8 cellular contexts compared by ENCODE assay signal in the genomic region with DNA sequence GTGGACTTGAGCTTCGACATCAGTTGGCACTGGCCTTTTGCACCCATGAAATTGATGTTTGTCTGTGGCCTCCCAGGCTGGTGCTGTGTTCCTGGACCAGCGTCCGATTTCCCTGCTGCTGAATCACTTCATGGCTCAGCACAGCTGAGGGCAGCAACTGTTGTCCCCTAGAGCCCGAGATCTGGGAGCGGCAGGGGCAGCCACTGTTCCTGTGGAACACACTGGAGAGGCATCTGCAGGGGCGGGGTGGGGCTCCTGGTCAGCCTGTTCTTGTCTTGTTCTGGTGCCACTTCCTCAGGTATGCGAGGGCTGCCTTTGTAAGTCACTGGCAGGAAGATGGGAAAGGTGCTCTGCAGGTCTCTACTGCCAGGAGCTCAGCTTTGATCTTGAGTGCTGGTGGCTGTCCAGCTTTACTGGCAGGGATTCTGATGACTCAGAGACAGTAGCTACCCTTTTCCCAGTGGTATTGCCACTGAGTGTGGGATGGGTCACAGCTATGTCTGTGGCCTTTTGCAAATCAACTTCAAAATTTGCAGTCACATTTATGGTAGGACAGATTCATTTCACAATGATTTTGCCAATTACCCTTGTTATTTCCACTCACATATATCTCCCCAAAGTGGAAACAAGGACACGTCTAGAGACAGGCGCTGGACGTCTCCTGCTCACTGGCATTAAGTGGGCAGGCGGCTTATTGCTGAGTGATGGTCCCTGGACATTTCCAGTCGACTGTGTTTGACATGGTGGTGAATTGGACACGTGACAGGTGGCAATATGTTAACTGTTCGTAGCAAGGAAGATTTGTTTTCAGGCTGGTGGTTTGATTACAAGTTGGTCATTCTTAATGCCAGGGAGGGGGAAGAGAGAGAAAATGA. TPM values are rescaled to one million over a fixed set of nuclear protein-coding genes. Genes with fewer than 3 reads are reported as not detected.
A peak's percentile ranks its signal among the peaks of the same experiment; 100 is the strongest.
DNase-seq lines count a peak whose midpoint lies in the region; ATAC-seq and TF ChIP-seq lines count a peak whose summit lies in the region.

No MANE protein-coding gene starts in this region.

- TF ChIP-seq POLR2A in uterus (IDR thresholded peaks at IDR 0.05): no peak

- H3K27ac ChIP-seq in coronary artery (no peak overlapping the region), uterus (no peak overlapping the region)

- peaks cover 17% of the 10 kb centered on the region for H3K27me3 Mint-ChIP-seq in nephron progenitor cell (ENCODE audit: low read depth, poor library complexity)

- intact Hi-C loops in uterus (cut with DNase I; ENCODE audit: low total_unique reads): no loop called here

- H3K4me1 Mint-ChIP-seq in nephron progenitor cell: peaks cover 32% of the 10 kb centered on the region

- peak overlapping the region; percentile 54 for H3K27ac Mint-ChIP-seq in nephron progenitor cell

- H3K36me3 Mint-ChIP-seq in nephron progenitor cell (ENCODE audit: low read depth): peaks cover 11% of the 10 kb centered on the region

- no peak overlapping the region for H3K4me3 Mint-ChIP-seq in nephron progenitor cell

- no peaks in the 10 kb centered on the region for H3K9me3 ChIP-seq in uterus

- DNase-seq in Daoy (ENCODE audit: low read depth) (peak; percentile 30), LoVo (ENCODE audit: low spot score) (peak; percentile 81), dermis blood vessel endothelial cell (peak; percentile 30), nephron progenitor cell (no peak), GF-D8 (lab: John Stamatoyannopoulos, UW) (no peak), coronary artery (ENCODE audit: low spot score) (no peak), uterus (no peak)

- H3K4me3 ChIP-seq in coronary artery (no peak overlapping the region), uterus (no peak overlapping the region)

- no peak for TF ChIP-seq CTCF in nephron progenitor cell (IDR thresholded peaks at IDR 0.05)
- TF ChIP-seq CTCF in coronary artery (IDR thresholded peaks at IDR 0.05): no peak
- no peak for TF ChIP-seq CTCF in uterus (IDR thresholded peaks at IDR 0.05)

- ATAC-seq in GM21526 (IDR thresholded peaks at IDR 0.05; ENCODE audit: low FRiP score, unreplicated experiment): no peak

- no peaks in the 10 kb centered on the region for H3K27me3 ChIP-seq in uterus

- H3K9me3 Mint-ChIP-seq in nephron progenitor cell: peaks cover 12% of the 10 kb centered on the region

- no peaks in the 10 kb centered on the region for H3K36me3 ChIP-seq in uterus

- H3K4me1 ChIP-seq in uterus: peaks cover 0 to 6% of the 10 kb centered on the region in 2 donors

RNA-seq across cellular contexts. Expression of gene AGPAT3, which starts 15.3 kb away (rescaled TPM):
- 39.3 and 43.3 TPM in 2 replicates for total RNA-seq in Daoy (2014; rRNA removed; shearing (Covaris generic))
- total RNA-seq in dermis blood vessel endothelial cell: 56.8 and 153 TPM in 2 replicates
- 10 to 100 TPM in 3 of 4 donors, 1 to 10 TPM in 1; 6.8 to 43.4 (median 28.4) TPM for total RNA-seq in uterus

Comparison
In these comparisons a context has a peak if more than half of its experiments do, and no peak if none do; other contexts are left out.
1. DNase-seq: peak in Daoy (single experiment), LoVo (single experiment) and dermis blood vessel endothelial cell (single experiment); none in nephron progenitor cell (single experiment), GF-D8 (single experiment), coronary artery (single experiment) and uterus (0 of 2).